Comparison of ENCODE assay signal across 10 cellular contexts in the genomic region with DNA sequence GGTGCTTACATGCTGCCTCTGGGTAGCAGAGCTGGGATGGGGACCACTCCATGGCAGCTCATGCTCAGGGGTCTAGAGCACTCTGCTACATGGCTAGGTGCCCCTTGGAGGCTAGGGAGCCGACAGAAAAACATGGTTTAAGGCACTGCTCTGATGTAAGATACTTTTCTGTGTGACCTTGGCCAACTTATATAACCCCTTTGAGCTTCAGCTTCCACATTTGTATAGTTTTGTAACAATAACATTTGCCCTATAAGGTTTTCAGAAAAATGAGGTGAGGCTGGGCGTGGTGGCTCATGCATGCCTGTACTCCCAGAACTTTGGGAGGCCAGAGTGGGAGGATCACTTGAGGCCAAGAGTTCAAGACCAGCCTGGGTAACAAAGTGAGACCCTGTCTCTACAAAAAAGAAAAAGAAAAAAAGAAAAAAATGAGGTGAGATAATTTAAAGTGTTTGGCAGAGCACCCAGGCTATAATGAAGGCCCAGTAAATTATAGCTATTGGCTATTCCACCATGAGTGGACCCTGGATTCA. TPM values are rescaled to one million over a fixed set of nuclear protein-coding genes. Genes with fewer than 3 reads are reported as not detected.
"Had no signal": no experiment of that assay in that cellular context is flagged by ENCODE, and none has a peak within 500 bp of the region (broad histone marks: within the 10 kb centered on the region; RNA-seq: fewer than 3 reads in every experiment).

No MANE protein-coding gene starts in this region.

- H3K4me1 ChIP-seq: HAP-1 had no signal

- H3K9me3 Mint-ChIP-seq: HFFc6 had no signal

- H3K9ac ChIP-seq: GM23248 had no signal

- H3K9me3 ChIP-seq: HAP-1 had no signal

- H3K27ac Mint-ChIP-seq: HFFc6 had no signal

- DNase-seq: GM23248, GOT3, H7, HFFc6, IMR-90 had no signal

- H3K36me3 ChIP-seq: HAP-1 had no signal

- H3K27ac ChIP-seq: GM23248, HL-60 had no signal

- H2AFZ ChIP-seq: GM23248 had no signal

- ATAC-seq: HCT116 had no signal

- H3K4me3 ChIP-seq: GM23248, HAP-1 had no signal

- H3K4me3 Mint-ChIP-seq: HFFc6 had no signal

RNA-seq across cellular contexts. Expression of a gene that starts 3.2 kb away (rescaled TPM):
- total RNA-seq: H4, HT1080 had no signal

RNA-seq across cellular contexts. Expression of a gene that starts 30.5 kb away (rescaled TPM):
- total RNA-seq: GM23248, IMR-90 had no signal
- polyA plus RNA-seq: GM23248 had no signal
